Comparison of ENCODE assay signal across 15 cellular contexts in genomic region chr12:130137141-130138018, GRCh38. TPM values are rescaled to one million over a fixed set of nuclear protein-coding genes. Genes with fewer than 3 reads are reported as not detected.
DNase-seq lines count a peak whose midpoint lies in the region; ATAC-seq and TF ChIP-seq lines count a peak whose summit lies in the region.
"Had no signal": no experiment of that assay in that cellular context is flagged by ENCODE, and none has a peak within 500 bp of the region (broad histone marks: within the 10 kb centered on the region; RNA-seq: fewer than 3 reads in every experiment).

No MANE protein-coding gene starts in this region.

- H4K20me1 ChIP-seq in GM23338 (replicated peaks; ENCODE audit: insufficient read depth) = no peaks in the 10 kb centered on the region; the same call in 1 of the 2 replicates

- no peak for TF ChIP-seq CTCF in GM23338 (conservative IDR thresholded peaks at IDR 0.05; ENCODE audit: low read depth in 2 of 2)
- no peak for TF ChIP-seq CTCF in nephron (IDR thresholded peaks at IDR 0.05; ENCODE audit: unreplicated experiment in 3 of 3)
- no peak for TF ChIP-seq CTCF in thyroid gland (IDR thresholded peaks at IDR 0.05)

- no peaks in the 10 kb centered on the region for H3K79me2 ChIP-seq in GM23338 (replicated peaks; ENCODE audit: insufficient read depth)

- ATAC-seq in GM23338 (no peak), HG03025 (IDR thresholded peaks at IDR 0.05; ENCODE audit: low FRiP score, unreplicated experiment) (no peak)
- ATAC-seq: left colon; stimulated activated memory B cell treated with anti-CD40 and anti-IgM and Interleukin-4, amounts not matched to agents 10 μg/mL and 1 μg/mL and 100 μg/mL, for 72 hours had no signal

- H3K27me3 ChIP-seq in GM23338 (ENCODE audit: insufficient read depth) = 0 out of 2 replicates have a peak, but pooled peaks cover 7% of the 10 kb centered on the region
- no peaks in the 10 kb centered on the region for H3K27me3 ChIP-seq in thyroid gland

- no peaks in the 10 kb centered on the region for H3K9me3 ChIP-seq in thyroid gland
- H3K9me3 ChIP-seq: BLaER1 treated with 17β-estradiol and CSF1 and Interleukin-3, amounts not matched to agents 10 nM and 100 nM had no signal

- no peak overlapping the region for H3K27ac ChIP-seq in GM23338 (ENCODE audit: low read depth)
- H3K27ac ChIP-seq in thyroid gland = no peak overlapping the region
- H3K27ac ChIP-seq: BLaER1 treated with 17β-estradiol and CSF1 and Interleukin-3, amounts not matched to agents 10 nM and 100 nM; GM23248 had no signal

- H3K9me3 Mint-ChIP-seq in GM23338 (peaks cover 100% of the 10 kb centered on the region; the same call in 2 of the 3 replicates), nephron (no peaks in the 10 kb centered on the region)

- no peaks in the 10 kb centered on the region; the same call in 1 of the 2 replicates for H3K36me3 ChIP-seq in GM23338 (ENCODE audit: insufficient read depth)
- H3K36me3 ChIP-seq in thyroid gland = no peaks in the 10 kb centered on the region
- H3K36me3 ChIP-seq: BLaER1 treated with 17β-estradiol and CSF1 and Interleukin-3, amounts not matched to agents 10 nM and 100 nM had no signal

- H3K36me3 Mint-ChIP-seq in GM23338 (ENCODE audit: low read depth) (peaks cover 71% of the 10 kb centered on the region), nephron (ENCODE audit: low read depth) (no peaks in the 10 kb centered on the region)
- H3K36me3 Mint-ChIP-seq: stimulated activated memory B cell treated with anti-CD40 and anti-IgM and Interleukin-4, amounts not matched to agents 10 μg/mL and 1 μg/mL and 100 μg/mL, for 72 hours had no signal

- no peaks in the 10 kb centered on the region for H3K4me1 Mint-ChIP-seq in GM23338
- peaks cover 44% of the 10 kb centered on the region for H3K4me1 Mint-ChIP-seq in nephron
- H3K4me1 Mint-ChIP-seq: stimulated activated memory B cell treated with anti-CD40 and anti-IgM and Interleukin-4, amounts not matched to agents 10 μg/mL and 1 μg/mL and 100 μg/mL, for 72 hours had no signal

- no peak for TF ChIP-seq POLR2A in thyroid gland (IDR thresholded peaks at IDR 0.05)

- intact Hi-C loops in thyroid gland (cut with DNase I) = no loop called here

- H3K4me2 ChIP-seq in GM23338 = peak overlapping the region; percentile 38; the same call in 1 of the 2 replicates
- H3K4me2 ChIP-seq: BLaER1 treated with 17β-estradiol and CSF1 and Interleukin-3, amounts not matched to agents 10 nM and 100 nM had no signal

- peaks cover 7% of the 10 kb centered on the region; the same call in 1 of the 2 replicates for H3F3A ChIP-seq in GM23338 (replicated peaks; ENCODE audit: low read depth)

- no peak overlapping the region for H3K4me3 ChIP-seq in GM23338
- no peak overlapping the region for H3K4me3 ChIP-seq in thyroid gland (replicated peaks in 1 of 3)
- H3K4me3 ChIP-seq: BLaER1 treated with 17β-estradiol and CSF1 and Interleukin-3, amounts not matched to agents 10 nM and 100 nM; GM23248 had no signal

- H2AFZ ChIP-seq in GM23338 = no peak overlapping the region
- H2AFZ ChIP-seq: GM23248 had no signal

- H3K27ac Mint-ChIP-seq in GM23338 (no peak overlapping the region), nephron (peak overlapping the region in 2 of 3 experiments; percentile 15 to 16)
- H3K27ac Mint-ChIP-seq: stimulated activated memory B cell treated with anti-CD40 and anti-IgM and Interleukin-4, amounts not matched to agents 10 μg/mL and 1 μg/mL and 100 μg/mL, for 72 hours had no signal

- WGBS in thyroid gland, 2 donors = 50 to 53% methylated on average over 20 of the region's 20 CpGs

- DNase-seq in GM23338 (ENCODE audit: low spot score) (peak; percentile 43), NCI-H146 treated with DMSO at 0.1 percent for 48 hours (lab: John Stamatoyannopoulos, UW; ENCODE audit: unreplicated experiment) (peak; percentile 94), SHP77 (lab: John Stamatoyannopoulos, UW) (peak; percentile 69 to 85), thyroid gland (no peak), C1 segment of cervical spinal cord (lab: John Stamatoyannopoulos, UW) (no peak)
- DNase-seq: activated gamma-delta T cell treated with Interleukin-2 at 50 U/mL for 16 hours; GM23248; KG1; left colon; stimulated activated CD4-positive, alpha-beta T cell treated with anti-CD3 and anti-CD28 coated beads, Interleukin-4, amount 100 ng/mL, for 24 hours had no signal

- H3K9me2 ChIP-seq in GM23338 (ENCODE audit: insufficient read depth) = 0 out of 2 replicates have a peak, but pooled peaks cover 4% of the 10 kb centered on the region

- H3K4me1 ChIP-seq in GM23338 (ENCODE audit: insufficient read depth) (peaks cover 4% of the 10 kb centered on the region; the same call in 1 of the 2 replicates), thyroid gland (no peaks in the 10 kb centered on the region)

- H3K4me3 Mint-ChIP-seq in GM23338 (no peak overlapping the region), nephron (peak overlapping the region in 1 of 3 experiments; percentile 1)
- H3K4me3 Mint-ChIP-seq: stimulated activated memory B cell treated with anti-CD40 and anti-IgM and Interleukin-4, amounts not matched to agents 10 μg/mL and 1 μg/mL and 100 μg/mL, for 72 hours had no signal

- peaks cover 2% of the 10 kb centered on the region for H3K27me3 Mint-ChIP-seq in GM23338 (ENCODE audit: insufficient read depth, low read depth, poor library complexity)
- peaks cover 82% of the 10 kb centered on the region for H3K27me3 Mint-ChIP-seq in nephron (ENCODE audit: low read depth)
- H3K27me3 Mint-ChIP-seq: stimulated activated memory B cell treated with anti-CD40 and anti-IgM and Interleukin-4, amounts not matched to agents 10 μg/mL and 1 μg/mL and 100 μg/mL, for 72 hours had no signal

TF ChIP-seq in GM23338, 12 proteins besides CTCF, POLR2A, EP300 and RAD21 (continues in another document):
- TF ChIP-seq CREB1 (CRISPR knock-in tag; IDR thresholded peaks at IDR 0.05; ENCODE audit: low read depth) (no peak), ZNF462 (CRISPR knock-in tag; IDR thresholded peaks at IDR 0.05) (no peak), JUNB (IDR thresholded peaks at IDR 0.05; ENCODE audit: unreplicated experiment) (no peak), ZNF114 (CRISPR knock-in tag; IDR thresholded peaks at IDR 0.05) (no peak), ZNF331 (CRISPR knock-in tag; IDR thresholded peaks at IDR 0.05; ENCODE audit: low read depth) (no peak), POLR2AphosphoS5 (IDR thresholded peaks at IDR 0.05; ENCODE audit: low read depth) (no peak)

RNA-seq across cellular contexts. Expression of gene FZD10, which starts 24.9 kb away (rescaled TPM):
- 0.35 and 0.45 TPM in 2 replicates for total RNA-seq in GM23338 (2014; rRNA removed; shearing (Covaris generic))
- 0.11 and 0.14 TPM in 2 replicates for polyA plus RNA-seq in GM23338 (2016; fragmentation: Nextera tagmentation; extraction: Ambion mirVana)
- 1 to 10 TPM; 1.2 to 4.7 (median 2.5) TPM for total RNA-seq in thyroid gland
- total RNA-seq: GM23248; T-helper 2 cell treated with Interferon-gamma antibody and Interleukin-4, amounts not matched to agents 100 ng/mL and 5 ng/mL, for 36 hours had no signal
- polyA plus RNA-seq: GM23248 had no signal

Comparison
In these comparisons a context has a peak if more than half of its experiments do, and no peak if none do; other contexts are left out.
1. DNase-seq: peak in GM23338 (single experiment), NCI-H146 treated with DMSO at 0.1 percent for 48 hours (single experiment) and SHP77 (2 of 2); none in thyroid gland (0 of 2) and C1 segment of cervical spinal cord (0 of 14).